In genomic region chr17:81295678-81296381, GRCh38 we compare ENCODE assay signal across 1 cellular context.
TF ChIP-seq lines count a peak whose summit lies in the region.

No MANE protein-coding gene starts in this region.

TF ChIP-seq in HepG2, 621 proteins besides CTCF, POLR2A, EP300 and RAD21 (continued from another document and continues in another):
- TF ChIP-seq GPBP1L1 (CRISPR knock-in tag; IDR thresholded peaks at IDR 0.05) (no peak), BRD4 (CRISPR knock-in tag; IDR thresholded peaks at IDR 0.05) (no peak), ZBTB20 (CRISPR knock-in tag; IDR thresholded peaks at IDR 0.05; ENCODE audit: borderline replicate concordance, low read depth) (no peak), MED1 (CRISPR knock-in tag; IDR thresholded peaks at IDR 0.05) (no peak; the same call in 1 of the 2 replicates), PLSCR1 (CRISPR knock-in tag; IDR thresholded peaks at IDR 0.05; ENCODE audit: borderline replicate concordance) (no peak), ATM (IDR thresholded peaks at IDR 0.05; ENCODE audit: borderline replicate concordance) (no peak), CC2D1A (CRISPR knock-in tag; IDR thresholded peaks at IDR 0.05) (no peak), EEA1 (CRISPR knock-in tag; IDR thresholded peaks at IDR 0.05; ENCODE audit: borderline replicate concordance) (no peak), GATAD1 (CRISPR knock-in tag; IDR thresholded peaks at IDR 0.05) (no peak), ZSCAN9 (CRISPR knock-in tag; IDR thresholded peaks at IDR 0.05; ENCODE audit: borderline replicate concordance) (no peak), ZNF878 (CRISPR knock-in tag; IDR thresholded peaks at IDR 0.05) (no peak), CEBPB (IDR thresholded peaks at IDR 0.05; ENCODE audit: borderline replicate concordance, low read depth, low read length) (no peak), ZSCAN5A (CRISPR knock-in tag; IDR thresholded peaks at IDR 0.05; ENCODE audit: borderline replicate concordance) (no peak), ZNF468 (CRISPR knock-in tag; IDR thresholded peaks at IDR 0.05) (no peak), ZNF331 (CRISPR knock-in tag; IDR thresholded peaks at IDR 0.05) (no peak), ZNF205 (CRISPR knock-in tag; IDR thresholded peaks at IDR 0.05) (0 out of 2 replicates have a peak, but pooled peaks have one; percentile 23), ZNF614 (CRISPR knock-in tag; IDR thresholded peaks at IDR 0.05; ENCODE audit: borderline replicate concordance) (no peak), ATF6 (CRISPR knock-in tag; conservative IDR thresholded peaks at IDR 0.05) (no peak), HES4 (CRISPR knock-in tag; IDR thresholded peaks at IDR 0.05; ENCODE audit: borderline replicate concordance) (no peak; the same call in 1 of the 2 replicates), ZNF879 (CRISPR knock-in tag; IDR thresholded peaks at IDR 0.05) (no peak), TBX2 (CRISPR knock-in tag; IDR thresholded peaks at IDR 0.05; ENCODE audit: borderline replicate concordance) (peak; percentile 3; the same call in 1 of the 2 replicates), TSC22D2 (CRISPR knock-in tag; IDR thresholded peaks at IDR 0.05; ENCODE audit: borderline replicate concordance) (no peak), ZNF737 (CRISPR knock-in tag; IDR thresholded peaks at IDR 0.05; ENCODE audit: borderline replicate concordance) (no peak), ZFP37 (CRISPR knock-in tag; IDR thresholded peaks at IDR 0.05; ENCODE audit: borderline replicate concordance) (0 out of 2 replicates have a peak, but pooled peaks have one; percentile 73), SAP130 (CRISPR knock-in tag; IDR thresholded peaks at IDR 0.05; ENCODE audit: low read depth) (no peak), ZNF652 (CRISPR knock-in tag; IDR thresholded peaks at IDR 0.05; ENCODE audit: borderline replicate concordance, low read depth) (no peak), GPN1 (CRISPR knock-in tag; IDR thresholded peaks at IDR 0.05; ENCODE audit: borderline replicate concordance) (no peak), TERF1 (CRISPR knock-in tag; IDR thresholded peaks at IDR 0.05) (no peak), ZNF569 (CRISPR knock-in tag; IDR thresholded peaks at IDR 0.05; ENCODE audit: borderline replicate concordance) (no peak), NFYC (CRISPR knock-in tag; IDR thresholded peaks at IDR 0.05) (no peak), ZNF589 (CRISPR knock-in tag; conservative IDR thresholded peaks at IDR 0.05) (0 out of 2 replicates have a peak, but pooled peaks have one; percentile 7), ZNF362 (CRISPR knock-in tag; IDR thresholded peaks at IDR 0.05; ENCODE audit: borderline replicate concordance) (peak; percentile 52; the same call in 1 of the 2 replicates), FIP1L1 (IDR thresholded peaks at IDR 0.05; ENCODE audit: borderline replicate concordance, insufficient read depth, low read depth, low read length) (no peak), MEIS1 (CRISPR knock-in tag; IDR thresholded peaks at IDR 0.05; ENCODE audit: borderline replicate concordance) (no peak), PRDM10 (CRISPR knock-in tag; IDR thresholded peaks at IDR 0.05; ENCODE audit: low read depth) (no peak), MIXL1 (CRISPR knock-in tag; IDR thresholded peaks at IDR 0.05) (0 out of 2 replicates have a peak, but pooled peaks have one; percentile 45), FOXA3 (CRISPR knock-in tag; IDR thresholded peaks at IDR 0.05) (no peak), ZBTB43 (CRISPR knock-in tag; conservative IDR thresholded peaks at IDR 0.05) (no peak), SMARCC2 (IDR thresholded peaks at IDR 0.05) (no peak), HNRNPK (IDR thresholded peaks at IDR 0.05; ENCODE audit: low read depth, low read length, poor library complexity, severe bottlenecking) (no peak), ZNF75D (CRISPR knock-in tag; IDR thresholded peaks at IDR 0.05; ENCODE audit: borderline replicate concordance) (no peak), ZNF770 (CRISPR knock-in tag; IDR thresholded peaks at IDR 0.05) (peak; percentile 36; the same call in 1 of the 2 replicates), POGZ (CRISPR knock-in tag; IDR thresholded peaks at IDR 0.05) (no peak), BRF2 (CRISPR knock-in tag; IDR thresholded peaks at IDR 0.05) (no peak), ZBTB26 (CRISPR knock-in tag; IDR thresholded peaks at IDR 0.05; ENCODE audit: borderline replicate concordance) (no peak)
